Comparison of ENCODE assay signal across 15 cellular contexts in genomic region chr17:34993031-34993430, GRCh38.
"Had no signal": no experiment of that assay in that cellular context is flagged by ENCODE, and none has a peak within 500 bp of the region (broad histone marks: within the 10 kb centered on the region; RNA-seq: fewer than 3 reads in every experiment).

No MANE protein-coding gene starts in this region.

- DNase-seq: activated CD4-positive, alpha-beta T cell treated with anti-CD3 and anti-CD28 coated beads, Interleukin-2, amount 50 U/mL, for 4 hours; activated CD8-positive, alpha-beta memory T cell treated with anti-CD3 and anti-CD28 coated beads, Interleukin-2, amount 50 U/mL, for 4 hours; brain microvascular endothelial cell; cerebellar nuclear complex; dermis blood vessel endothelial cell; kidney; left ventricle myocardium inferior; mesendoderm; stimulated activated CD4-positive, alpha-beta T cell treated with anti-CD3 and anti-CD28 coated beads, Interleukin-4, amount 100 ng/mL, for 1 hour; stimulated activated CD8-positive, alpha-beta memory T cell treated with anti-CD3 and anti-CD28 coated beads, Interleukin-4, amount 100 ng/mL, for 48 hours; stomach; T-helper 2 cell had no signal

- H3K79me2 ChIP-seq: parathyroid adenoma had no signal

- H3K9me3 Mint-ChIP-seq: activated naive CD4-positive, alpha-beta T cell treated with anti-CD3 and anti-CD28 coated beads, Interleukin-2, amount 50 U/mL, for 72 hours had no signal

- H3K9ac ChIP-seq: parathyroid adenoma had no signal

- H3K4me3 ChIP-seq: left ventricle myocardium inferior, stomach, thoracic aorta had no signal

- ATAC-seq: activated naive CD4-positive, alpha-beta T cell treated with anti-CD3 and anti-CD28 coated beads, Interleukin-2, amount 50 U/mL, for 72 hours had no signal

- H3K27me3 ChIP-seq: brain microvascular endothelial cell, stomach had no signal

- H3K9me3 ChIP-seq: left ventricle myocardium inferior, stomach, thoracic aorta had no signal

- H2AFZ ChIP-seq: parathyroid adenoma had no signal

- H3K27ac ChIP-seq: brain microvascular endothelial cell, left ventricle myocardium inferior, parathyroid adenoma, stomach, thoracic aorta had no signal
